Comparison of ENCODE assay signal across 8 cellular contexts in the genomic region with DNA sequence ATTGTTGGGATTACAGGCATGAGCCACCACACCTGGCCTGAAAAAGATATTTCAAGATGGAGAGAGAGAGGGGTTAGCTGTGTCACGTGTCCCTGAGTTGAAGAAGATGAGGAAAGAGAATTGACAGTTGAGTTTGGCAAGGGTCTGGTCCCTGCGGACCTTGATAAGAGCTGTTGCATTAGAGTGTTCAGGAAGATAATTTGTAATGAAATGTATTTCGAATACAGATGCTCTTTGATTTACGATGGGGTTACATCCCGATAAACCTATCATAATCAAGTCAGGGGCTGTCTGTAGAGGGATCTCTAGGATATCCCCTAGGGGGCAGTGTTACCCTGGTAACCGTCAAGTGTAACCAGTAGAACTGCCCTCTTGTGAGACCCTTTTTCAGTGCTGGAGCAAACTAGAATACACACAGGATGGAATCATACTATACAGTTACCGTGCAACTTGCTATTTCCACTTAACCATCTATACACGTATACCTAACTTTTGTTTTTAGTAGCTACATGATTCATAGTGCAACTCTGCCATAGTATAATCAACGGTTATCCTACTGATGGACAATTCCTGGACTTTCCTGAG. TPM values are rescaled to one million over a fixed set of nuclear protein-coding genes. Genes with fewer than 3 reads are reported as not detected.
A peak's percentile ranks its signal among the peaks of the same experiment; 100 is the strongest.
DNase-seq lines count a peak whose midpoint lies in the region; ATAC-seq and TF ChIP-seq lines count a peak whose summit lies in the region.

No MANE protein-coding gene starts in this region.

- peak overlapping the region; percentile 59 for H3K27ac Mint-ChIP-seq in mesothelial cell of epicardium

- H3K9me3 ChIP-seq in testis: no peaks in the 10 kb centered on the region

- H3K27me3 ChIP-seq in H7 (ENCODE audit: control insufficient read depth, insufficient read depth, low read length) (no peaks in the 10 kb centered on the region), testis (no peaks in the 10 kb centered on the region)

- H3K9me3 Mint-ChIP-seq in mesothelial cell of epicardium: no peaks in the 10 kb centered on the region

- H3K4me3 Mint-ChIP-seq in mesothelial cell of epicardium: peak overlapping the region; percentile 59

- peak; percentile 59 for TF ChIP-seq CTCF in WI38 (IDR thresholded peaks at IDR 0.05; ENCODE audit: low read depth, low read length)
- TF ChIP-seq CTCF in mesothelial cell of epicardium (IDR thresholded peaks at IDR 0.05; ENCODE audit: unreplicated experiment): peak; percentile 57
- TF ChIP-seq CTCF in testis (IDR thresholded peaks at IDR 0.05): peak; percentile 28 to 54 (median 45)

- DNase-seq in Daoy (ENCODE audit: low read depth): peak; percentile 76
- peak; percentile 88 for DNase-seq in H7
- DNase-seq in NCI-H2171 (lab: John Stamatoyannopoulos, UW): peak; percentile 32
- DNase-seq in effector CD4-positive, alpha-beta T cell: peak; percentile 46
- no peak for DNase-seq in mesothelial cell of epicardium (ENCODE audit: low spot score in 2 of 2, unreplicated experiment in 2 of 2)
- DNase-seq in testis: peak; percentile 56

- no peaks in the 10 kb centered on the region for H3K27me3 Mint-ChIP-seq in mesothelial cell of epicardium (ENCODE audit: low read depth)

- intact Hi-C loops in testis (cut with DNase I; ENCODE audit: low total_unique reads): no loop called here

- TF ChIP-seq POLR2A in testis (IDR thresholded peaks at IDR 0.05): no peak

- peaks cover 2% of the 10 kb centered on the region; the same call in 1 of the 2 replicates for H3K36me3 ChIP-seq in H7 (replicated peaks; ENCODE audit: control insufficient read depth, insufficient read depth, low read length)
- H3K36me3 ChIP-seq in testis (ENCODE audit: low read depth, missing control alignments): no peaks in the 10 kb centered on the region

- no peak overlapping the region for H3K27ac ChIP-seq in testis

- peaks cover 3% of the 10 kb centered on the region for H3K36me3 Mint-ChIP-seq in mesothelial cell of epicardium

- H3K4me3 ChIP-seq in H7 (ENCODE audit: insufficient read depth, low read depth, low read length) (no peak overlapping the region), WI38 (ENCODE audit: low read depth, low read length) (no peak overlapping the region), testis (no peak overlapping the region)

- peaks cover 24% of the 10 kb centered on the region for H3K4me1 Mint-ChIP-seq in mesothelial cell of epicardium

- peaks cover 18% of the 10 kb centered on the region for H3K4me1 ChIP-seq in testis

- WGBS in testis, 2 donors: 17 to 18% methylated on average over 9 of the region's 9 CpGs

- no peak for ATAC-seq in HG03457 (IDR thresholded peaks at IDR 0.05; ENCODE audit: unreplicated experiment)

RNA-seq across cellular contexts. Expression of gene ELOF1, which starts 1.5 kb away (rescaled TPM):
- 79.0 and 99.9 TPM in 2 replicates for total RNA-seq in Daoy (2014; rRNA removed; shearing (Covaris generic))
- total RNA-seq in H7 (2014; rRNA removed; shearing (Covaris generic)): 48.2 and 66.7 TPM in 2 replicates
- total RNA-seq in mesothelial cell of epicardium (41.3 to 47.1 TPM (median 46.0 TPM) in 3 replicates), testis (100 to 1,000 TPM; 131 to 184 TPM)
- 262 TPM for polyA plus RNA-seq in testis (ENCODE audit: insufficient read depth, low read depth, low replicate concordance)

RNA-seq across cellular contexts. Expression of gene ACP5, which starts 16.9 kb away (rescaled TPM):
- 0.45 and 0.97 TPM in 2 replicates for total RNA-seq in Daoy (2014; rRNA removed; shearing (Covaris generic))
- total RNA-seq in H7 (2014; rRNA removed; shearing (Covaris generic)): 1.0 and 3.7 TPM in 2 replicates
- total RNA-seq in mesothelial cell of epicardium (3.9 to 4.2 TPM (median 3.9 TPM) in 3 replicates), testis (1 to 10 TPM; 4.2 to 6.8 TPM)
- polyA plus RNA-seq in testis (ENCODE audit: insufficient read depth, low read depth, low replicate concordance): 20.5 TPM

RNA-seq across cellular contexts. Expression of gene CNN1, which starts 21.8 kb away (rescaled TPM):
- 7.2 and 9.3 TPM in 2 replicates for total RNA-seq in Daoy (2014; rRNA removed; shearing (Covaris generic))
- total RNA-seq in H7 (2014; rRNA removed; shearing (Covaris generic)): 24.1 and 26.7 TPM in 2 replicates
- total RNA-seq in mesothelial cell of epicardium (27.7 to 30.1 TPM (median 29.6 TPM) in 3 replicates), testis (100 to 1,000 TPM; 130 to 151 TPM)
- polyA plus RNA-seq in testis (ENCODE audit: insufficient read depth, low read depth, low replicate concordance): 218 TPM

RNA-seq across cellular contexts. Expression of gene ECSIT, which starts 31.6 kb away (rescaled TPM):
- total RNA-seq in Daoy (2014; rRNA removed; shearing (Covaris generic)): 66.3 and 96.0 TPM in 2 replicates
- total RNA-seq in H7 (2014; rRNA removed; shearing (Covaris generic)): 72.4 and 77.5 TPM in 2 replicates
- total RNA-seq in mesothelial cell of epicardium (32.1 to 34.4 TPM (median 32.2 TPM) in 3 replicates), testis (10 to 100 TPM; 45.4 to 58.7 TPM)
- 28.9 TPM for polyA plus RNA-seq in testis (ENCODE audit: insufficient read depth, low read depth, low replicate concordance)

RNA-seq across cellular contexts. Expression of gene ZNF627, which starts 36.8 kb away (rescaled TPM):
- 15.4 and 23.0 TPM in 2 replicates for total RNA-seq in Daoy (2014; rRNA removed; shearing (Covaris generic))
- 20.1 and 24.2 TPM in 2 replicates for total RNA-seq in H7 (2014; rRNA removed; shearing (Covaris generic))
- total RNA-seq in mesothelial cell of epicardium: 28.6 to 29.9 TPM (median 29.8 TPM) in 3 replicates
- total RNA-seq in testis: 10 to 100 TPM; 15.5 to 17.2 TPM
- 16.7 TPM for polyA plus RNA-seq in testis (ENCODE audit: insufficient read depth, low read depth, low replicate concordance)

Comparison
In these comparisons a context has a peak if more than half of its experiments do, and no peak if none do; other contexts are left out.
1. DNase-seq: peak in Daoy (single experiment), H7 (single experiment), NCI-H2171 (single experiment), effector CD4-positive, alpha-beta T cell (single experiment) and testis (single experiment); none in mesothelial cell of epicardium (0 of 2).
2. Peak in every context shown above with its lines, with median percentiles within 50 percentile points of each other: CTCF ChIP-seq.